In the genomic region with DNA sequence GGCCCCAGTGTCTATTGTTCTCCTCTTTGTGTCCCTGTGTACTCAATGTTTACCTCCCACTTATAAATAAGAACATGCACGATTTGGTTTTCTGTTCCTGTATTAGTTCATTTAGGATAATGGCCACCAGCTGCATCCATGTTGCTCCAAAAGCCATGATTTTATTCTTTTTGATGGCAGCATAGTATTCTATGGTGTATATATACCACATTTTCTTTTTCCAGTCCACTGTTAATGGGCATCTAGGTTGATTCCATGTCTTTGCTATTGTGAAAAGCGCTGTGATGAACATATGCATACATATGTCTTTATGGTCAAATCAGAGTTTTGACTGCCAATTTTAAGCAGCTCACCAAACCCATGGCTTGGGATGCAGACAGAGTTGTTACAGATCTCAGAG, we compare ENCODE assay signal across 3 cellular contexts.
A peak's percentile ranks its signal among the peaks of the same experiment; 100 is the strongest.
TF ChIP-seq lines count a peak whose summit lies in the region.

No MANE protein-coding gene starts in this region.

TF ChIP-seq in A549, 52 proteins besides CTCF, POLR2A, EP300 and RAD21:
- TF ChIP-seq KDM1A (IDR thresholded peaks at IDR 0.05; ENCODE audit: low read depth) (peak; percentile 46; the same call in 1 of the 2 replicates), CBX2 (IDR thresholded peaks at IDR 0.05; ENCODE audit: borderline replicate concordance, low read depth) (no peak)

TF ChIP-seq in HEK293, 187 proteins besides CTCF, POLR2A, EP300 and RAD21:
- no peak for TF ChIP-seq ZFHX2 (tag by site-specific recombination; conservative IDR thresholded peaks at IDR 0.05)
- TF ChIP-seq ZNF146 (tag by site-specific recombination; IDR thresholded peaks at IDR 0.05): 0 out of 2 replicates have a peak, but pooled peaks have one; percentile 55

TF ChIP-seq in K562, 482 proteins besides CTCF, POLR2A, EP300 and RAD21:
- TF ChIP-seq ZNF146 (CRISPR knock-in tag; IDR thresholded peaks at IDR 0.05; ENCODE audit: unreplicated experiment): peak; percentile 89
- no peak for TF ChIP-seq TARDBP (IDR thresholded peaks at IDR 0.05)
- TF ChIP-seq RBM25 (IDR thresholded peaks at IDR 0.05; ENCODE audit: low read depth, low read length, severe bottlenecking): peak; percentile 31
- no peak for TF ChIP-seq EHMT2 (IDR thresholded peaks at IDR 0.05)
